ENCODE assay signal across 1 cellular context in genomic region chr15:89334510-89335288, GRCh38.
TF ChIP-seq lines count a peak whose summit lies in the region.

Gene POLG (minus strand): TSS chr15:89334824. CDS start chr15:89333754, 1,070 bp downstream.

TF ChIP-seq in K562, 482 proteins besides CTCF, POLR2A, EP300 and RAD21 (continued from another document and continues in another):
- TF ChIP-seq, protein P1, sequence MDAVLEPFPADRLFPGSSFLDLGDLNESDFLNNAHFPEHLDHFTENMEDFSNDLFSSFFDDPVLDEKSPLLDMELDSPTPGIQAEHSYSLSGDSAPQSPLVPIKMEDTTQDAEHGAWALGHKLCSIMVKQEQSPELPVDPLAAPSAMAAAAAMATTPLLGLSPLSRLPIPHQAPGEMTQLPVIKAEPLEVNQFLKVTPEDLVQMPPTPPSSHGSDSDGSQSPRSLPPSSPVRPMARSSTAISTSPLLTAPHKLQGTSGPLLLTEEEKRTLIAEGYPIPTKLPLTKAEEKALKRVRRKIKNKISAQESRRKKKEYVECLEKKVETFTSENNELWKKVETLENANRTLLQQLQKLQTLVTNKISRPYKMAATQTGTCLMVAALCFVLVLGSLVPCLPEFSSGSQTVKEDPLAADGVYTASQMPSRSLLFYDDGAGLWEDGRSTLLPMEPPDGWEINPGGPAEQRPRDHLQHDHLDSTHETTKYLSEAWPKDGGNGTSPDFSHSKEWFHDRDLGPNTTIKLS (IDR thresholded peaks at IDR 0.05; ENCODE audit: borderline replicate concordance, low read depth) = peak; percentile 89
- TF ChIP-seq HNRNPH1 (optimal IDR thresholded peaks at IDR 0.05; ENCODE audit: low read depth, low read length) = no peak
- TF ChIP-seq NR2C2 (CRISPR knock-in tag; IDR thresholded peaks at IDR 0.05) = 0 out of 2 replicates have a peak, but pooled peaks have one; percentile 66
- peak; percentile 60; the same call in 1 of the 2 replicates for TF ChIP-seq NR2C2 (tag; IDR thresholded peaks at IDR 0.05)
- TF ChIP-seq SLC30A9 (CRISPR knock-in tag; IDR thresholded peaks at IDR 0.05) = no peak
- TF ChIP-seq ZNF583 (CRISPR knock-in tag; IDR thresholded peaks at IDR 0.05) = no peak
- TF ChIP-seq XRCC4 (IDR thresholded peaks at IDR 0.05; ENCODE audit: extremely low read depth, insufficient read depth, insufficient read length) = no peak
- TF ChIP-seq ETV6 (IDR thresholded peaks at IDR 0.05; ENCODE audit: borderline replicate concordance in 1 of 2, low read depth in 2 of 2, low read length in 1 of 2) = peak in 1 of 2 experiments; percentile 34; a peak in 2 of 4 replicates
- 0 out of 2 replicates have a peak, but pooled peaks have one; percentile 59 for TF ChIP-seq ETV6 (CRISPR knock-in tag; IDR thresholded peaks at IDR 0.05; ENCODE audit: borderline replicate concordance)
- TF ChIP-seq CBFA2T2 (conservative IDR thresholded peaks at IDR 0.05) = no peak
- no peak for TF ChIP-seq GTF2F1 (IDR thresholded peaks at IDR 0.05; ENCODE audit: low read depth, low read length)
- peak; percentile 90 for TF ChIP-seq TAF1 (IDR thresholded peaks at IDR 0.05; ENCODE audit: control insufficient read depth, extremely low read depth, insufficient read depth, low read length, severe bottlenecking)
- TF ChIP-seq CHD1 (IDR thresholded peaks at IDR 0.05; ENCODE audit: low read length) = no peak
- no peak for TF ChIP-seq ZNF212 (CRISPR knock-in tag; IDR thresholded peaks at IDR 0.05)
- no peak for TF ChIP-seq OTX1 (CRISPR knock-in tag; IDR thresholded peaks at IDR 0.05)
- TF ChIP-seq, protein P2, sequence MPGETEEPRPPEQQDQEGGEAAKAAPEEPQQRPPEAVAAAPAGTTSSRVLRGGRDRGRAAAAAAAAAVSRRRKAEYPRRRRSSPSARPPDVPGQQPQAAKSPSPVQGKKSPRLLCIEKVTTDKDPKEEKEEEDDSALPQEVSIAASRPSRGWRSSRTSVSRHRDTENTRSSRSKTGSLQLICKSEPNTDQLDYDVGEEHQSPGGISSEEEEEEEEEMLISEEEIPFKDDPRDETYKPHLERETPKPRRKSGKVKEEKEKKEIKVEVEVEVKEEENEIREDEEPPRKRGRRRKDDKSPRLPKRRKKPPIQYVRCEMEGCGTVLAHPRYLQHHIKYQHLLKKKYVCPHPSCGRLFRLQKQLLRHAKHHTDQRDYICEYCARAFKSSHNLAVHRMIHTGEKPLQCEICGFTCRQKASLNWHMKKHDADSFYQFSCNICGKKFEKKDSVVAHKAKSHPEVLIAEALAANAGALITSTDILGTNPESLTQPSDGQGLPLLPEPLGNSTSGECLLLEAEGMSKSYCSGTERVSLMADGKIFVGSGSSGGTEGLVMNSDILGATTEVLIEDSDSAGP (CRISPR knock-in tag; IDR thresholded peaks at IDR 0.05) = no peak
- TF ChIP-seq VEZF1 (CRISPR knock-in tag; IDR thresholded peaks at IDR 0.05) = peak; percentile 90; the same call in 1 of the 2 replicates
- TF ChIP-seq ZNF316 (IDR thresholded peaks at IDR 0.05) = no peak
- no peak; the same call in none of the 2 replicates for TF ChIP-seq ZNF584 (CRISPR knock-in tag; IDR thresholded peaks at IDR 0.05; ENCODE audit: low read depth)
- no peak for TF ChIP-seq RHOXF2B (CRISPR knock-in tag; conservative IDR thresholded peaks at IDR 0.05)
- TF ChIP-seq, protein P3, sequence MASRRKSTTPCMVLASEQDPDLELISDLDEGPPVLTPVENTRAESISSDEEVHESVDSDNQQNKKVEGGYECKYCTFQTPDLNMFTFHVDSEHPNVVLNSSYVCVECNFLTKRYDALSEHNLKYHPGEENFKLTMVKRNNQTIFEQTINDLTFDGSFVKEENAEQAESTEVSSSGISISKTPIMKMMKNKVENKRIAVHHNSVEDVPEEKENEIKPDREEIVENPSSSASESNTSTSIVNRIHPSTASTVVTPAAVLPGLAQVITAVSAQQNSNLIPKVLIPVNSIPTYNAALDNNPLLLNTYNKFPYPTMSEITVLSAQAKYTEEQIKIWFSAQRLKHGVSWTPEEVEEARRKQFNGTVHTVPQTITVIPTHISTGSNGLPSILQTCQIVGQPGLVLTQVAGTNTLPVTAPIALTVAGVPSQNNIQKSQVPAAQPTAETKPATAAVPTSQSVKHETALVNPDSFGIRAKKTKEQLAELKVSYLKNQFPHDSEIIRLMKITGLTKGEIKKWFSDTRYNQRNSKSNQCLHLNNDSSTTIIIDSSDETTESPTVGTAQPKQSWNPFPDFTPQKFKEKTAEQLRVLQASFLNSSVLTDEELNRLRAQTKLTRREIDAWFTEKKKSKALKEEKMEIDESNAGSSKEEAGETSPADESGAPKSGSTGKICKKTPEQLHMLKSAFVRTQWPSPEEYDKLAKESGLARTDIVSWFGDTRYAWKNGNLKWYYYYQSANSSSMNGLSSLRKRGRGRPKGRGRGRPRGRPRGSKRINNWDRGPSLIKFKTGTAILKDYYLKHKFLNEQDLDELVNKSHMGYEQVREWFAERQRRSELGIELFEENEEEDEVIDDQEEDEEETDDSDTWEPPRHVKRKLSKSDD (conservative IDR thresholded peaks at IDR 0.05; ENCODE audit: low read length) = peak; percentile 81; the same call in 1 of the 2 replicates
- TF ChIP-seq LCOR (CRISPR knock-in tag; IDR thresholded peaks at IDR 0.05) = peak; percentile 94
- no peak for TF ChIP-seq CCAR2 (IDR thresholded peaks at IDR 0.05; ENCODE audit: low read depth, low read length)
- TF ChIP-seq FOS (IDR thresholded peaks at IDR 0.05; ENCODE audit: extremely low read depth, insufficient read length) = no peak
- no peak for TF ChIP-seq MCM3 (IDR thresholded peaks at IDR 0.05)
- TF ChIP-seq DDX20 (tag; IDR thresholded peaks at IDR 0.05; ENCODE audit: low read depth) = no peak
- no peak for TF ChIP-seq KHSRP (IDR thresholded peaks at IDR 0.05)
- TF ChIP-seq CHD2 (IDR thresholded peaks at IDR 0.05; ENCODE audit: low read depth, low read length) = peak; percentile 77
- TF ChIP-seq TFAM (CRISPR knock-in tag; conservative IDR thresholded peaks at IDR 0.05) = no peak
- peak; percentile 87 for TF ChIP-seq ZBTB5 (IDR thresholded peaks at IDR 0.05)
- TF ChIP-seq CEBPZ (IDR thresholded peaks at IDR 0.05; ENCODE audit: borderline replicate concordance, low read depth, low read length) = no peak
- TF ChIP-seq BRD9 (IDR thresholded peaks at IDR 0.05; ENCODE audit: low read depth, partially characterized antibody) = peak; percentile 99
- peak; percentile 64 for TF ChIP-seq CREB1 (IDR thresholded peaks at IDR 0.05)
- peak; percentile 81 for TF ChIP-seq CREB1 (CRISPR knock-in tag; IDR thresholded peaks at IDR 0.05)
- TF ChIP-seq MNT (conservative IDR thresholded peaks at IDR 0.05) = peak; percentile 84 to 91
- TF ChIP-seq GABPA (tag; conservative IDR thresholded peaks at IDR 0.05; ENCODE audit: low read depth) = peak; percentile 80
- 0 out of 4 replicates have a peak, but pooled peaks of 1 of the 2 experiments have one; percentile 12 for TF ChIP-seq ZMIZ1 (IDR thresholded peaks at IDR 0.05; ENCODE audit: low read depth in 2 of 2, low read length in 2 of 2)
- TF ChIP-seq MYNN (IDR thresholded peaks at IDR 0.05) = no peak
- TF ChIP-seq MYNN (CRISPR knock-in tag; IDR thresholded peaks at IDR 0.05) = no peak
- no peak for TF ChIP-seq TCF15 (CRISPR knock-in tag; IDR thresholded peaks at IDR 0.05)
- TF ChIP-seq, protein P4, sequence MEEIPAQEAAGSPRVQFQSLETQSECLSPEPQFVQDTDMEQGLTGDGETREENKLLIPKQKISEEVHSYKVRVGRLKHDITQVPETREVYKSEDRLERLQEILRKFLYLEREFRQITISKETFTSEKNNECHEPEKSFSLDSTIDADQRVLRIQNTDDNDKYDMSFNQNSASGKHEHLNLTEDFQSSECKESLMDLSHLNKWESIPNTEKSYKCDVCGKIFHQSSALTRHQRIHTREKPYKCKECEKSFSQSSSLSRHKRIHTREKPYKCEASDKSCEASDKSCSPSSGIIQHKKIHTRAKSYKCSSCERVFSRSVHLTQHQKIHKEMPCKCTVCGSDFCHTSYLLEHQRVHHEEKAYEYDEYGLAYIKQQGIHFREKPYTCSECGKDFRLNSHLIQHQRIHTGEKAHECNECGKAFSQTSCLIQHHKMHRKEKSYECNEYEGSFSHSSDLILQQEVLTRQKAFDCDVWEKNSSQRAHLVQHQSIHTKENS (CRISPR knock-in tag; IDR thresholded peaks at IDR 0.05) = no peak
- TF ChIP-seq ZKSCAN1 (IDR thresholded peaks at IDR 0.05; ENCODE audit: low read depth, low read length) = peak; percentile 16; the same call in 1 of the 2 replicates
- peak; percentile 46; the same call in 1 of the 2 replicates for TF ChIP-seq ETV1 (tag; conservative IDR thresholded peaks at IDR 0.05; ENCODE audit: low read depth)
- TF ChIP-seq TEAD2 (tag; IDR thresholded peaks at IDR 0.05) = no peak
- no peak for TF ChIP-seq ZNF707 (CRISPR knock-in tag; conservative IDR thresholded peaks at IDR 0.05)
